17 cellular contexts compared by ENCODE assay signal in genomic region chr12:116157845-116158267, GRCh38.
DNase-seq lines count a peak whose midpoint lies in the region; ATAC-seq and TF ChIP-seq lines count a peak whose summit lies in the region.
"Had no signal": no experiment of that assay in that cellular context is flagged by ENCODE, and none has a peak within 500 bp of the region (broad histone marks: within the 10 kb centered on the region; RNA-seq: fewer than 3 reads in every experiment).

No MANE protein-coding gene starts in this region.

- H3K36me3 Mint-ChIP-seq in GM23338 (ENCODE audit: low read depth) (no peaks in the 10 kb centered on the region), endothelial cell (ENCODE audit: low read depth, unreplicated experiment) (no peaks in the 10 kb centered on the region)
- H3K36me3 Mint-ChIP-seq in activated T-helper 2 cell treated with anti-CD3 and anti-CD28 coated beads, Interferon-gamma antibody, Interleukin-2, Interleukin-4, amounts not matched to agents 10 μg/mL and 5 μg/mL and 100 μg/mL, durations not matched to agents 14 hours and 24 hours and 36 hours (ENCODE audit: low read depth), result no peaks in the 10 kb centered on the region

- H3K27me3 Mint-ChIP-seq in GM23338 (ENCODE audit: insufficient read depth, low read depth, poor library complexity), result no peaks in the 10 kb centered on the region
- H3K27me3 Mint-ChIP-seq in endothelial cell (ENCODE audit: unreplicated experiment), result no peaks in the 10 kb centered on the region
- H3K27me3 Mint-ChIP-seq in activated T-helper 2 cell treated with anti-CD3 and anti-CD28 coated beads, Interferon-gamma antibody, Interleukin-2, Interleukin-4, amounts not matched to agents 10 μg/mL and 5 μg/mL and 100 μg/mL, durations not matched to agents 14 hours and 24 hours and 36 hours (ENCODE audit: low read depth), result no peaks in the 10 kb centered on the region
- H3K27me3 Mint-ChIP-seq: activated CD4-positive, alpha-beta memory T cell treated with anti-CD3 and anti-CD28 coated beads, Interleukin-2, amount 10 ng/mL, durations not matched to agents 7 days and 5 days; activated T-helper 17 cell treated with anti-CD3 and anti-CD28 coated beads, Interleukin-2, amount 50 U/mL, for 72 hours; B cell had no signal

- H3K27me3 ChIP-seq in GM23338 (ENCODE audit: insufficient read depth), result no peaks in the 10 kb centered on the region
- H3K27me3 ChIP-seq: SJSA1 had no signal

- peak overlapping the region; percentile 42; the same call in 1 of the 2 replicates for H3K4me2 ChIP-seq in GM23338

- H3K4me3 Mint-ChIP-seq in GM23338, result peak overlapping the region; percentile 10; the same call in 1 of the 3 replicates
- H3K4me3 Mint-ChIP-seq in endothelial cell (ENCODE audit: unreplicated experiment), result no peak overlapping the region
- H3K4me3 Mint-ChIP-seq in activated T-helper 2 cell treated with anti-CD3 and anti-CD28 coated beads, Interferon-gamma antibody, Interleukin-2, Interleukin-4, amounts not matched to agents 10 μg/mL and 5 μg/mL and 100 μg/mL, durations not matched to agents 14 hours and 24 hours and 36 hours (ENCODE audit: low read depth), result no peak overlapping the region
- H3K4me3 Mint-ChIP-seq: activated CD4-positive, alpha-beta memory T cell treated with anti-CD3 and anti-CD28 coated beads, Interleukin-2, amount 10 ng/mL, durations not matched to agents 7 days and 5 days; activated T-helper 17 cell treated with anti-CD3 and anti-CD28 coated beads, Interleukin-2, amount 50 U/mL, for 72 hours; B cell; neural crest cell had no signal

- intact Hi-C loops in activated T-helper 2 cell treated with anti-CD3 and anti-CD28 coated beads, Interferon-gamma antibody, Interleukin-2, Interleukin-4, amounts not matched to agents 10 μg/mL and 5 μg/mL and 100 μg/mL, durations not matched to agents 14 hours and 24 hours and 36 hours (cut with micrococcal nuclease), result no loop called here

- peak; percentile 61 for ATAC-seq in GM23338
- ATAC-seq: activated T-helper 17 cell treated with anti-CD3 and anti-CD28 coated beads, Interleukin-2, amount 50 U/mL, for 72 hours had no signal

- H3K79me2 ChIP-seq in GM23338 (replicated peaks; ENCODE audit: insufficient read depth), result peaks cover 95% of the 10 kb centered on the region

- H3K9me3 Mint-ChIP-seq in GM23338 (no peaks in the 10 kb centered on the region), endothelial cell (ENCODE audit: unreplicated experiment) (no peaks in the 10 kb centered on the region)
- H3K9me3 Mint-ChIP-seq in activated T-helper 2 cell treated with anti-CD3 and anti-CD28 coated beads, Interferon-gamma antibody, Interleukin-2, Interleukin-4, amounts not matched to agents 10 μg/mL and 5 μg/mL and 100 μg/mL, durations not matched to agents 14 hours and 24 hours and 36 hours, result no peaks in the 10 kb centered on the region
- H3K9me3 Mint-ChIP-seq: activated CD4-positive, alpha-beta memory T cell treated with anti-CD3 and anti-CD28 coated beads, Interleukin-2, amount 10 ng/mL, durations not matched to agents 7 days and 5 days; activated T-helper 17 cell treated with anti-CD3 and anti-CD28 coated beads, Interleukin-2, amount 50 U/mL, for 72 hours; neural crest cell had no signal

- H3K27ac Mint-ChIP-seq in GM23338 (peak overlapping the region; percentile 7), endothelial cell (ENCODE audit: unreplicated experiment) (peak overlapping the region; percentile 57)
- no peak overlapping the region for H3K27ac Mint-ChIP-seq in activated T-helper 2 cell treated with anti-CD3 and anti-CD28 coated beads, Interferon-gamma antibody, Interleukin-2, Interleukin-4, amounts not matched to agents 10 μg/mL and 5 μg/mL and 100 μg/mL, durations not matched to agents 14 hours and 24 hours and 36 hours
- H3K27ac Mint-ChIP-seq: activated CD4-positive, alpha-beta memory T cell treated with anti-CD3 and anti-CD28 coated beads, Interleukin-2, amount 10 ng/mL, durations not matched to agents 7 days and 5 days; activated T-helper 17 cell treated with anti-CD3 and anti-CD28 coated beads, Interleukin-2, amount 50 U/mL, for 72 hours; B cell had no signal

- peaks cover 78% of the 10 kb centered on the region for H3K4me1 ChIP-seq in GM23338 (ENCODE audit: insufficient read depth)

- H3F3A ChIP-seq in GM23338 (replicated peaks; ENCODE audit: low read depth), result no peaks in the 10 kb centered on the region

- peak; percentile 43 for DNase-seq in COLO668 (lab: John Stamatoyannopoulos, UW; ENCODE audit: unreplicated experiment)
- DNase-seq in GM23338 (ENCODE audit: low spot score), result peak; percentile 53
- peak; percentile 95 for DNase-seq in NCI-H69 (lab: John Stamatoyannopoulos, UW)
- DNase-seq in endothelial cell (ENCODE audit: low spot score), result no peak
- no peak for DNase-seq in activated T-helper 2 cell treated with anti-CD3 and anti-CD28 coated beads, Interferon-gamma antibody, Interleukin-2, Interleukin-4, amounts not matched to agents 10 μg/mL and 5 μg/mL and 100 μg/mL, durations not matched to agents 14 hours and 24 hours and 36 hours (ENCODE audit: low spot score)
- DNase-seq in NCI-H1436 (lab: John Stamatoyannopoulos, UW), result no peak
- no peak for DNase-seq in stimulated activated naive CD4-positive, alpha-beta T cell (lab: John Stamatoyannopoulos, UW)
- DNase-seq: activated CD4-positive, alpha-beta memory T cell treated with anti-CD3 and anti-CD28 coated beads, Interleukin-2, amount 10 ng/mL, durations not matched to agents 7 days and 5 days; erythroblast; Kasumi-1; mesenchymal stem cell; NCI-H1694 treated with DMSO at 0.1 percent for 48 hours had no signal

- peaks cover 59% of the 10 kb centered on the region for H3K4me1 Mint-ChIP-seq in GM23338
- peaks cover 37% of the 10 kb centered on the region for H3K4me1 Mint-ChIP-seq in endothelial cell (ENCODE audit: unreplicated experiment)
- peaks cover 11% of the 10 kb centered on the region for H3K4me1 Mint-ChIP-seq in activated T-helper 2 cell treated with anti-CD3 and anti-CD28 coated beads, Interferon-gamma antibody, Interleukin-2, Interleukin-4, amounts not matched to agents 10 μg/mL and 5 μg/mL and 100 μg/mL, durations not matched to agents 14 hours and 24 hours and 36 hours (ENCODE audit: low read depth)

- no peak for TF ChIP-seq CTCF in GM23338 (conservative IDR thresholded peaks at IDR 0.05; ENCODE audit: low read depth in 2 of 2)
- no peak for TF ChIP-seq CTCF in endothelial cell (IDR thresholded peaks at IDR 0.05; ENCODE audit: unreplicated experiment)

- no peaks in the 10 kb centered on the region for H3K9me2 ChIP-seq in GM23338 (ENCODE audit: insufficient read depth)

- 0 out of 2 replicates have a peak, but pooled peaks cover 1% of the 10 kb centered on the region for H4K20me1 ChIP-seq in GM23338 (replicated peaks; ENCODE audit: insufficient read depth)

- H2AFZ ChIP-seq in GM23338, result no peak overlapping the region

- H3K4me3 ChIP-seq in GM23338, result no peak overlapping the region; the same call in 1 of the 2 replicates
- H3K4me3 ChIP-seq: coronary artery, SJSA1 had no signal

- no peak overlapping the region for H3K27ac ChIP-seq in GM23338 (ENCODE audit: low read depth)
- H3K27ac ChIP-seq: coronary artery, SJSA1 had no signal

- H3K36me3 ChIP-seq in GM23338 (ENCODE audit: insufficient read depth), result no peaks in the 10 kb centered on the region
- H3K36me3 ChIP-seq: SJSA1 had no signal

TF ChIP-seq in GM23338, 12 proteins besides CTCF, POLR2A, EP300 and RAD21:
- TF ChIP-seq STAT1 (IDR thresholded peaks at IDR 0.05; ENCODE audit: unreplicated experiment) (no peak), ZNF331 (CRISPR knock-in tag; IDR thresholded peaks at IDR 0.05; ENCODE audit: low read depth) (no peak), ZNF114 (CRISPR knock-in tag; IDR thresholded peaks at IDR 0.05) (no peak), CREB1 (CRISPR knock-in tag; IDR thresholded peaks at IDR 0.05; ENCODE audit: low read depth) (no peak), ETS1 (IDR thresholded peaks at IDR 0.05) (no peak)

Comparison
In these comparisons a context has a peak if more than half of its experiments do, and no peak if none do; other contexts are left out.
1. DNase-seq: peak in COLO668 (single experiment), GM23338 (single experiment) and NCI-H69 (single experiment); none in endothelial cell (single experiment), activated T-helper 2 cell treated with anti-CD3 and anti-CD28 coated beads, Interferon-gamma antibody, Interleukin-2, Interleukin-4, amounts not matched to agents 10 μg/mL and 5 μg/mL and 100 μg/mL, durations not matched to agents 14 hours and 24 hours and 36 hours (single experiment), NCI-H1436 (single experiment) and stimulated activated naive CD4-positive, alpha-beta T cell (0 of 6).